7 cellular contexts compared by ENCODE assay signal in genomic region chr5:139270718-139271117, GRCh38. TPM values are rescaled to one million over a fixed set of nuclear protein-coding genes. Genes with fewer than 3 reads are reported as not detected.
DNase-seq lines count a peak whose midpoint lies in the region; ATAC-seq, FAIRE-seq and TF ChIP-seq lines count a peak whose summit lies in the region.
"Not testable (repeated sequence)": the region's sequence is repeated elsewhere in the genome, so short reads cannot be mapped to it uniquely, and the experiment has no call there.

No MANE protein-coding gene starts in this region.

- intact Hi-C loops in IMR-90 (cut with micrococcal nuclease); adrenal gland (cut with DNase I); endothelial cell of umbilical vein (cut with micrococcal nuclease): not testable (repeated sequence)

- not testable (repeated sequence) for H3K56ac ChIP-seq in IMR-90 (ENCODE audit: extremely low read depth, insufficient read depth, low read length)

- not testable (repeated sequence) for H2AFZ ChIP-seq in IMR-90 (replicated peaks; ENCODE audit: low read length, poor library complexity); endothelial cell of umbilical vein (ENCODE audit: low read depth, low read length); osteoblast (ENCODE audit: low read length)

- H3K4ac ChIP-seq in IMR-90 (ENCODE audit: low read depth, low read length) = peak overlapping the region; percentile 74

- peak overlapping the region; percentile 38; the same call in 1 of the 2 replicates for H4K91ac ChIP-seq in IMR-90 (ENCODE audit: insufficient read depth, low read depth, low read length)

- H3K79me1 ChIP-seq in IMR-90 (ENCODE audit: low read depth in 1 of 2, low read length in 2 of 2) = peaks cover 5 to 40% of the 10 kb centered on the region in 2 experiments

- no CpG with 5 or more reads among the region's 2 CpGs for WGBS in IMR-90 (ENCODE audit: extremely low coverage in 2 of 2, insufficient read length in 1 of 2), 2 experiments
- WGBS in adrenal gland, 4 donors = 85 to 100% (median 88%) methylated on average over 1 to 2 of the region's 2 CpGs
- WGBS in gastroesophageal sphincter (ENCODE audit: low coverage in 1 of 2), 2 donors = 76 to 80% methylated on average over 1 to 2 of the region's 2 CpGs

- CTCF ChIA-PET in IMR-90 (lab: Yijun Ruan, JAX) (interaction anchor here (1.6 kb wide), 1 partner anchor 8 kb away, joined by 5 read pairs; no protein-coding TSS in a partner anchor), endothelial cell of umbilical vein (lab: Charles Lee) (interaction anchor here (0.7 kb wide), 2 partner anchors 39 to 105 kb away, joined by 3 read pairs; no protein-coding TSS in a partner anchor)

- H4K20me1 ChIP-seq in IMR-90 (ENCODE audit: insufficient read depth, low read length); endothelial cell of umbilical vein (replicated peaks; ENCODE audit: control insufficient read depth, extremely low read depth, insufficient read depth, low read length); osteoblast (ENCODE audit: insufficient read depth, low read length): not testable (repeated sequence)

- H2BK20ac ChIP-seq in IMR-90 (ENCODE audit: low read depth, low read length) = peak overlapping the region; percentile 72

- not testable (repeated sequence) for H3K9ac ChIP-seq in IMR-90 (ENCODE audit: low read depth, low read length); endothelial cell of umbilical vein (replicated peaks; ENCODE audit: extremely low read depth, insufficient read depth, low read length); skeletal muscle satellite cell (ENCODE audit: low read depth, low read length)

- H2BK5ac ChIP-seq in IMR-90 (ENCODE audit: low read depth, low read length, poor library complexity, severe bottlenecking) = peak overlapping the region; percentile 82

- H2AK5ac ChIP-seq in IMR-90 (ENCODE audit: low read depth, low read length) = peak overlapping the region; percentile 45; the same call in 1 of the 2 replicates

- H3K4me3 ChIP-seq in IMR-90 (ENCODE audit: insufficient read depth, low read depth, low read length); adrenal gland; endothelial cell of umbilical vein (replicated peaks in 1 of 3; ENCODE audit: insufficient read depth in 1 of 3, low read depth in 1 of 3, low read length in 3 of 3); gastroesophageal sphincter; osteoblast (ENCODE audit: insufficient read depth, low read length); skeletal muscle satellite cell (ENCODE audit: low read length): not testable (repeated sequence)

- not testable (repeated sequence) for H3K9me3 ChIP-seq in IMR-90 (ENCODE audit: control insufficient read depth, insufficient read depth, low read length); adrenal gland (replicated peaks in 1 of 3); endothelial cell of umbilical vein (replicated peaks; ENCODE audit: control insufficient read depth, insufficient read depth, low read length); gastroesophageal sphincter; osteoblast (ENCODE audit: low read depth, low read length); skeletal muscle satellite cell (replicated peaks; ENCODE audit: low read length)

- H4K5ac ChIP-seq in IMR-90 (ENCODE audit: low read depth, low read length) = peak overlapping the region; percentile 58; the same call in 1 of the 2 replicates

- not testable (repeated sequence) for H3K14ac ChIP-seq in IMR-90 (replicated peaks; ENCODE audit: low read depth, low read length)

- POLR2A ChIA-PET in IMR-90 (lab: Charles Lee; ENCODE audit: unreplicated experiment); endothelial cell of umbilical vein (lab: Charles Lee): not testable (repeated sequence)

- in situ Hi-C loops in IMR-90 (cut with MboI; ENCODE audit: low sequenced_read_pairs) = not testable (repeated sequence)

- DNase-seq in IMR-90; adrenal gland; endothelial cell of umbilical vein (ENCODE audit: low read depth, low spot score); osteoblast (ENCODE audit: insufficient read length, low spot score, missing footprints): not testable (repeated sequence)

- TF ChIP-seq CTCF in C4-2B (conservative IDR thresholded peaks at IDR 0.05); IMR-90 (conservative IDR thresholded peaks at IDR 0.05; ENCODE audit: low read depth, low read length); adrenal gland (IDR thresholded peaks at IDR 0.05); endothelial cell of umbilical vein (IDR thresholded peaks at IDR 0.05; ENCODE audit: extremely low read depth in 1 of 2, insufficient read depth in 1 of 2, low read depth in 1 of 2, low read length in 2 of 2); gastroesophageal sphincter (IDR thresholded peaks at IDR 0.05); osteoblast (IDR thresholded peaks at IDR 0.05; ENCODE audit: extremely low read depth, low read depth, low read length): not testable (repeated sequence)

- not testable (repeated sequence) for H3K4me2 ChIP-seq in IMR-90 (ENCODE audit: low read depth, low read length); endothelial cell of umbilical vein (ENCODE audit: insufficient read depth, low read length); osteoblast (ENCODE audit: insufficient read depth, low read length)
- H3K4me2 ChIP-seq in skeletal muscle satellite cell (ENCODE audit: low read length) = peak overlapping the region; percentile 18

- not testable (repeated sequence) for H3K27me3 ChIP-seq in IMR-90 (ENCODE audit: control insufficient read depth, insufficient read depth, low read length); adrenal gland; endothelial cell of umbilical vein (ENCODE audit: control insufficient read depth in 2 of 2, insufficient read depth in 2 of 2, low read length in 2 of 2); gastroesophageal sphincter; osteoblast (ENCODE audit: insufficient read depth, low read length); skeletal muscle satellite cell (ENCODE audit: control insufficient read depth, insufficient read depth, low read length)

- not testable (repeated sequence) for ATAC-seq in IMR-90 (ENCODE audit: low read depth); gastroesophageal sphincter

- H3K9me1 ChIP-seq in IMR-90 (ENCODE audit: insufficient read depth, low read length) = peaks cover 15% of the 10 kb centered on the region
- H3K9me1 ChIP-seq in endothelial cell of umbilical vein (replicated peaks; ENCODE audit: control insufficient read depth, extremely low read depth, insufficient read depth, low read length) = not testable (repeated sequence)

- not testable (repeated sequence) for TF ChIP-seq EP300 in gastroesophageal sphincter (IDR thresholded peaks at IDR 0.05)

- dilution Hi-C loops in IMR-90 (cut with HindIII; ENCODE audit: low sequenced_read_pairs, unreplicated experiment); endothelial cell of umbilical vein (cut with MboI; ENCODE audit: extremely low pct_ligation_motif_present, low sequenced_read_pairs): not testable (repeated sequence)

- peak overlapping the region; percentile 59; the same call in 1 of the 2 replicates for H2BK120ac ChIP-seq in IMR-90 (ENCODE audit: low read depth, low read length)

- H3K23ac ChIP-seq in IMR-90 (ENCODE audit: low read depth, low read length) = peak overlapping the region; percentile 38; the same call in 1 of the 2 replicates

- H3K27ac ChIP-seq in C4-2B (peak overlapping the region; percentile 23), IMR-90 (ENCODE audit: insufficient read depth, low read length) (peak overlapping the region; percentile 63; the same call in 1 of the 2 replicates), adrenal gland (peak overlapping the region in 3 of 5 donors; percentile 17 to 72 (median 44)), gastroesophageal sphincter (peak overlapping the region in 3 of 4 donors; percentile 57 to 87 (median 82)), osteoblast (ENCODE audit: low read depth, low read length) (peak overlapping the region; percentile 92)
- not testable (repeated sequence) for H3K27ac ChIP-seq in endothelial cell of umbilical vein (ENCODE audit: insufficient read depth, low read depth, low read length)

- H3K79me2 ChIP-seq in endothelial cell of umbilical vein (ENCODE audit: control insufficient read depth, insufficient read depth, low read length) (peaks cover 16% of the 10 kb centered on the region), osteoblast (ENCODE audit: insufficient read depth, low read length) (peaks cover 19% of the 10 kb centered on the region)

- BruUV-seq in IMR-90 (replicated peaks; lab: Mats Ljungman, UMichigan); endothelial cell of umbilical vein (replicated peaks; lab: Mats Ljungman, UMichigan): not testable (repeated sequence)

- peak overlapping the region; percentile 15; the same call in 1 of the 3 replicates for H2BK15ac ChIP-seq in IMR-90 (ENCODE audit: low read depth, low read length)

- not testable (repeated sequence) for TF ChIP-seq POLR2A in IMR-90 (IDR thresholded peaks at IDR 0.05; ENCODE audit: low read depth, low read length); adrenal gland (IDR thresholded peaks at IDR 0.05); endothelial cell of umbilical vein (IDR thresholded peaks at IDR 0.05; ENCODE audit: low read depth, low read length); gastroesophageal sphincter (IDR thresholded peaks at IDR 0.05)

- H3K4me1 ChIP-seq in IMR-90 (ENCODE audit: control insufficient read depth, insufficient read depth, low read length) (peaks cover 23% of the 10 kb centered on the region), adrenal gland (replicated peaks in 1 of 2) (peaks cover 28 to 37% of the 10 kb centered on the region in 2 donors), endothelial cell of umbilical vein (ENCODE audit: control insufficient read depth, extremely low read depth, insufficient read depth, low read length) (peaks cover 10% of the 10 kb centered on the region), gastroesophageal sphincter (peaks cover 5 to 61% (median 15%) of the 10 kb centered on the region in 3 donors), osteoblast (ENCODE audit: insufficient read depth, low read length) (peaks cover 44% of the 10 kb centered on the region), skeletal muscle satellite cell (ENCODE audit: control insufficient read depth, insufficient read depth, low read length) (peaks cover 41% of the 10 kb centered on the region)

- H2AK9ac ChIP-seq in IMR-90 (replicated peaks; ENCODE audit: low read depth, low read length, poor library complexity) = not testable (repeated sequence)

- FAIRE-seq in endothelial cell of umbilical vein (lab: Jason Lieb, UNC) = peak; percentile 99

- H4K8ac ChIP-seq in IMR-90 (ENCODE audit: low read depth in 2 of 2, low read length in 2 of 2) = peak overlapping the region in 1 of 2 experiments; percentile 58; a peak in 1 of 4 replicates

- peak overlapping the region; percentile 74 for H3K18ac ChIP-seq in IMR-90 (ENCODE audit: low read depth, low read length)

- not testable (repeated sequence) for H3K36me3 ChIP-seq in IMR-90 (ENCODE audit: control insufficient read depth, insufficient read depth, low read length); adrenal gland (replicated peaks in 1 of 2); endothelial cell of umbilical vein (ENCODE audit: control insufficient read depth in 2 of 2, extremely low read depth in 1 of 2, insufficient read depth in 2 of 2, low read length in 2 of 2); gastroesophageal sphincter; osteoblast (ENCODE audit: insufficient read depth, low read length); skeletal muscle satellite cell (ENCODE audit: insufficient read depth, low read length)

- not testable (repeated sequence) for TF ChIP-seq RAD21 in IMR-90 (IDR thresholded peaks at IDR 0.05; ENCODE audit: low read length)

RNA-seq across cellular contexts. Expression of gene MATR3, which starts 22.8 kb away (rescaled TPM):
- total RNA-seq in IMR-90 (2012; rRNA removed) (207 and 367 TPM in 2 replicates), adrenal gland (100 to 1,000 TPM; 145 to 258 (median 176) TPM), endothelial cell of umbilical vein (158 and 164 TPM in 2 replicates), gastroesophageal sphincter (100 to 1,000 TPM; 194 to 326 (median 314) TPM), osteoblast (263 and 284 TPM in 2 replicates)
- polyA plus RNA-seq in IMR-90 (2012; rRNA removed) (60.0 and 81.4 TPM in 2 replicates), adrenal gland (100 to 1,000 TPM in 2 of 3 donors, 10 to 100 TPM in 1; 99.4 to 321 (median 123) TPM), endothelial cell of umbilical vein (52.7 and 64.0 TPM in 2 replicates)
- polyA plus RNA-seq in IMR-90 (2012; cell fraction: cytosol; rRNA removed) = 16.0 and 25.6 TPM in 2 replicates
- 18.4 and 79.4 TPM in 2 replicates for polyA plus RNA-seq in IMR-90 (2012; cell fraction: nucleus; rRNA removed; ENCODE audit: low replicate concordance)
- 56.4 and 66.4 TPM in 2 replicates for polyA plus RNA-seq in endothelial cell of umbilical vein (2011; cell fraction: cytosol; rRNA removed)
- polyA plus RNA-seq in endothelial cell of umbilical vein (2011; cell fraction: nucleus; rRNA removed) = 119 and 154 TPM in 2 replicates
- polyA plus RNA-seq in endothelial cell of umbilical vein (2012) = 154 and 212 TPM in 2 replicates
- polyA minus RNA-seq in endothelial cell of umbilical vein = 251 and 281 TPM in 2 replicates
- polyA minus RNA-seq in endothelial cell of umbilical vein (2011; cell fraction: cytosol; rRNA and poly(A)+ RNA removed) = 119 TPM
- 181 and 260 TPM in 2 replicates for polyA minus RNA-seq in endothelial cell of umbilical vein (2011; cell fraction: nucleus; rRNA and poly(A)+ RNA removed)
- 140 and 178 TPM in 2 replicates for total RNA-seq in skeletal muscle satellite cell (2012; rRNA removed)
